Comparison of ENCODE assay signal across 29 cellular contexts in genomic region chr9:122246666-122247065, GRCh38. TPM values are rescaled to one million over a fixed set of nuclear protein-coding genes. Genes with fewer than 3 reads are reported as not detected.
"Had no signal": no experiment of that assay in that cellular context is flagged by ENCODE, and none has a peak within 500 bp of the region (broad histone marks: within the 10 kb centered on the region; RNA-seq: fewer than 3 reads in every experiment).

No MANE protein-coding gene starts in this region.

- H3K9me3 ChIP-seq: adrenal gland, SJSA1 had no signal

- H3K27me3 Mint-ChIP-seq: activated naive CD4-positive, alpha-beta T cell treated with anti-CD3 and anti-CD28 coated beads, Interleukin-2, amount 10 ng/mL, durations not matched to agents 7 days and 5 days; activated naive CD8-positive, alpha-beta T cell treated with anti-CD3 and anti-CD28 coated beads, Interleukin-2, amount 10 ng/mL, durations not matched to agents 7 days and 5 days had no signal

- H3K27me3 ChIP-seq: adrenal gland, SJSA1 had no signal

- H3K27ac Mint-ChIP-seq: activated CD8-positive, alpha-beta T cell treated with anti-CD3 and anti-CD28 coated beads, Interleukin-2, amount 10 ng/mL, durations not matched to agents 7 days and 5 days; activated naive CD4-positive, alpha-beta T cell treated with anti-CD3 and anti-CD28 coated beads, Interleukin-2, amount 10 ng/mL, durations not matched to agents 7 days and 5 days; activated naive CD8-positive, alpha-beta T cell treated with anti-CD3 and anti-CD28 coated beads, Interleukin-2, amount 10 ng/mL, durations not matched to agents 7 days and 5 days had no signal

- ATAC-seq: activated CD8-positive, alpha-beta T cell treated with anti-CD3 and anti-CD28 coated beads, Interleukin-2, amount 10 ng/mL, durations not matched to agents 7 days and 5 days; Panc1; SK-N-SH treated with all-trans-retinoic acid at 6 μM for 48 hours; WTC11 had no signal

- H3K4me3 ChIP-seq: adrenal gland, SJSA1 had no signal

- H3K27ac ChIP-seq: adrenal gland, SJSA1 had no signal

- H3K4me3 Mint-ChIP-seq: activated CD8-positive, alpha-beta T cell treated with anti-CD3 and anti-CD28 coated beads, Interleukin-2, amount 10 ng/mL, durations not matched to agents 7 days and 5 days; activated naive CD4-positive, alpha-beta T cell treated with anti-CD3 and anti-CD28 coated beads, Interleukin-2, amount 10 ng/mL, durations not matched to agents 7 days and 5 days; activated naive CD8-positive, alpha-beta T cell treated with anti-CD3 and anti-CD28 coated beads, Interleukin-2, amount 10 ng/mL, durations not matched to agents 7 days and 5 days; WTC11 had no signal

- H3K4me1 ChIP-seq: adrenal gland, SJSA1 had no signal

- H3K4me1 Mint-ChIP-seq: activated naive CD4-positive, alpha-beta T cell treated with anti-CD3 and anti-CD28 coated beads, Interleukin-2, amount 10 ng/mL, durations not matched to agents 7 days and 5 days; activated naive CD8-positive, alpha-beta T cell treated with anti-CD3 and anti-CD28 coated beads, Interleukin-2, amount 10 ng/mL, durations not matched to agents 7 days and 5 days had no signal

- H3K9me3 Mint-ChIP-seq: activated naive CD4-positive, alpha-beta T cell treated with anti-CD3 and anti-CD28 coated beads, Interleukin-2, amount 10 ng/mL, durations not matched to agents 7 days and 5 days; activated naive CD8-positive, alpha-beta T cell treated with anti-CD3 and anti-CD28 coated beads, Interleukin-2, amount 10 ng/mL, durations not matched to agents 7 days and 5 days; WTC11 had no signal

- DNase-seq: activated CD4-positive, alpha-beta T cell treated with anti-CD3 and anti-CD28 coated beads for 48 hours; activated CD4-positive, alpha-beta T cell treated with anti-CD3 and anti-CD28 coated beads, Interleukin-2, amount 50 U/mL, for 4 hours; activated CD4-positive, CD25-positive, alpha-beta regulatory T cell treated with anti-CD3 and anti-CD28 coated beads, Interleukin-2, amount 50 U/mL, for 72 hours; activated CD8-positive, alpha-beta memory T cell treated with anti-CD3 and anti-CD28 coated beads, Interleukin-2, amount 50 U/mL, for 48 hours; activated CD8-positive, alpha-beta T cell treated with anti-CD3 and anti-CD28 coated beads, Interleukin-2, amount 10 ng/mL, durations not matched to agents 7 days and 5 days; activated effector memory CD4-positive, alpha-beta T cell treated with anti-CD3 and anti-CD28 coated beads, Interleukin-2, amount 50 U/mL, for 16 hours; activated naive CD4-positive, alpha-beta T cell treated with anti-CD3 and anti-CD28 coated beads, Interleukin-2, amount 10 ng/mL, durations not matched to agents 7 days and 5 days; activated naive CD8-positive, alpha-beta T cell treated with anti-CD3 and anti-CD28 coated beads, Interleukin-2, amount 10 ng/mL, durations not matched to agents 7 days and 5 days; activated T-cell treated with anti-CD3 and anti-CD28 coated beads, Interleukin-2, amount 50 U/mL, for 1 hour; adrenal gland; anterior cingulate cortex; caudate nucleus; NCI-H1105 treated with DMSO at 0.1 percent for 48 hours; NCI-H1436 treated with DMSO at 0.1 percent for 48 hours; NCI-H187; NCI-H2081; NCI-H345; NCI-H510A; NCI-H526 treated with DMSO at 0.1 percent for 48 hours; NCI-H82; OCI-M1; RPMI8226; SHP77; SW 1271 had no signal

RNA-seq across cellular contexts. Expression of gene LHX6, which starts 17.9 kb away (rescaled TPM):
- total RNA-seq: activated CD8-positive, alpha-beta T cell treated with anti-CD3 and anti-CD28 coated beads, Interleukin-2, amount 10 ng/mL, durations not matched to agents 7 days and 5 days; activated naive CD8-positive, alpha-beta T cell treated with anti-CD3 and anti-CD28 coated beads, Interleukin-2, amount 10 ng/mL, durations not matched to agents 7 days and 5 days; T-helper 1 cell treated with Interleukin-12 subunit alpha and Interleukin-12 subunit beta and Interleukin-4 antibody, amounts not matched to agents 30 ng/mL and 1 ng/mL, for 36 hours had no signal
